ENCODE assay signal across 10 cellular contexts in the genomic region with DNA sequence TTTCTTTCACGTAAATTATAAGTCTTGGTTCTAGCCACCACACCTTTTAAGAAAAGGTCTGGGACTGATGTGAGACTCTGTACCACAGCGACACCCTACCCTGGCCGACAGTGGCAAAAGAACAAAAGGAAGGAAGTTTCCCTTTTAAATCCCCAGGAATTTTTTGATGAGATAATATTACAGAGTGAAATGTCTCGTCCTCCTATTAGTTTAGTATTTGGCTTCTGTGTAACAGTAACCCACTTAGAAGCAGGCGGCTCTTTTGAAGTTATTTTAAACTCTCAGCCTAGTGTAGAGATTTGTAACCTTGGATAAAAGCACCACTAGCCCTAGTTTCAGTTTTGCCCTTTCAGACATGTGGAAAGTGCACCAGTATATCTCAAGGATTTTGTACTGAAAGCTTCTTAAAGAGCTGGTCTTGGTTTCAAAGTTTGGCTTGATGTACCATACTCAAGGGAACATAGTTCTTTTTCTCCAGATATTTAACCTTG.
DNase-seq lines count a peak whose midpoint lies in the region; ATAC-seq and TF ChIP-seq lines count a peak whose summit lies in the region.
"Had no signal": no experiment of that assay in that cellular context is flagged by ENCODE, and none has a peak within 500 bp of the region (broad histone marks: within the 10 kb centered on the region; RNA-seq: fewer than 3 reads in every experiment).

No MANE protein-coding gene starts in this region.

- peaks cover under 1% of the 10 kb centered on the region for H3K27me3 Mint-ChIP-seq in neural progenitor cell (ENCODE audit: insufficient read depth, low read depth)

- H3K79me2 ChIP-seq in neural progenitor cell (ENCODE audit: low read depth), result peaks cover 83% of the 10 kb centered on the region

- DNase-seq in AG09309 (ENCODE audit: low read depth) (no peak), fibroblast of the aortic adventitia (ENCODE audit: low read depth) (peak; percentile 47), neural progenitor cell (ENCODE audit: low spot score) (no peak), spleen (no peak), AG08396 (ENCODE audit: low spot score) (no peak)
- no peak for DNase-seq in stimulated activated naive CD8-positive, alpha-beta T cell treated with anti-CD3 and anti-CD28 coated beads, Interleukin-15, Interleukin-2, amounts not matched to agents 100 U/mL and 50 U/mL, for 24 hours
- DNase-seq in activated CD8-positive, alpha-beta memory T cell treated with anti-CD3 and anti-CD28 coated beads, Interleukin-2, amount 50 U/mL, for 4 hours, result no peak
- DNase-seq: activated naive CD4-positive, alpha-beta T cell; NCI-H2171 had no signal

- H3K36me3 ChIP-seq in neural progenitor cell, result no peaks in the 10 kb centered on the region
- H3K36me3 ChIP-seq in spleen, result no peaks in the 10 kb centered on the region

- H3K27ac Mint-ChIP-seq in neural progenitor cell, result peak overlapping the region; percentile 74

- intact Hi-C loops in spleen (cut with DNase I; ENCODE audit: low total_unique reads), result no loop called here

- H3K36me3 Mint-ChIP-seq in neural progenitor cell, result peaks cover 20% of the 10 kb centered on the region

- H3K27ac ChIP-seq in neural progenitor cell, result no peak overlapping the region
- peak overlapping the region in 1 of 8 donors; percentile 11 for H3K27ac ChIP-seq in spleen

- no peaks in the 10 kb centered on the region for H3K9me3 Mint-ChIP-seq in neural progenitor cell

- WGBS in spleen, 5 donors, result 51 to 74% (median 64%) methylated on average over 5 of the region's 5 CpGs

- H3K4me1 ChIP-seq in neural progenitor cell, result peaks cover 35% of the 10 kb centered on the region
- peaks cover 0 to 6% (median 0%) of the 10 kb centered on the region in 6 donors for H3K4me1 ChIP-seq in spleen

- H2AFZ ChIP-seq in neural progenitor cell (replicated peaks), result no peak overlapping the region

- H4K20me1 ChIP-seq in neural progenitor cell (ENCODE audit: low read depth), result peaks cover 34% of the 10 kb centered on the region

- H3K4me3 ChIP-seq in AG09309 (ENCODE audit: control insufficient read depth, low read depth, low read length) (peak overlapping the region; percentile 2; the same call in 1 of the 2 replicates), fibroblast of the aortic adventitia (ENCODE audit: low read depth, low read length) (peak overlapping the region; percentile 38), neural progenitor cell (no peak overlapping the region), spleen (peak overlapping the region in 2 of 8 donors; percentile 22 to 37)

- peaks cover 77% of the 10 kb centered on the region for H3K4me1 Mint-ChIP-seq in neural progenitor cell

- H3K9me3 ChIP-seq in neural progenitor cell (ENCODE audit: low read depth), result no peaks in the 10 kb centered on the region
- no peaks in the 10 kb centered on the region for H3K9me3 ChIP-seq in spleen

- H3K9ac ChIP-seq in neural progenitor cell, result no peak overlapping the region

- no peaks in the 10 kb centered on the region for H3K27me3 ChIP-seq in neural progenitor cell
- peaks cover 0 to 5% (median 0%) of the 10 kb centered on the region in 7 donors for H3K27me3 ChIP-seq in spleen (replicated peaks in 1 of 7)

- no peak for TF ChIP-seq POLR2A in spleen (IDR thresholded peaks at IDR 0.05)

- H3K4me3 Mint-ChIP-seq in neural progenitor cell, result peak overlapping the region; percentile 70

- TF ChIP-seq CTCF in AG09309 (IDR thresholded peaks at IDR 0.05; ENCODE audit: control insufficient read depth, insufficient read depth, low read depth, low read length, missing control alignments), result no peak
- TF ChIP-seq CTCF in fibroblast of the aortic adventitia (IDR thresholded peaks at IDR 0.05; ENCODE audit: insufficient read depth, low read length), result no peak
- TF ChIP-seq CTCF in neural progenitor cell (IDR thresholded peaks at IDR 0.05), result no peak
- TF ChIP-seq CTCF in spleen (IDR thresholded peaks at IDR 0.05 in 8 of 11, conservative IDR thresholded peaks at IDR 0.05 in 3 of 11), result no peak

- peak; percentile 63 for ATAC-seq in SK-N-SH treated with all-trans-retinoic acid at 6 μM for 48 hours
- no peak for ATAC-seq in stimulated activated naive CD8-positive, alpha-beta T cell treated with anti-CD3 and anti-CD28 coated beads, Interleukin-15, Interleukin-2, amounts not matched to agents 100 U/mL and 50 U/mL, for 24 hours

- H3K4me2 ChIP-seq in neural progenitor cell, result peak overlapping the region; percentile 52

- no peaks in the 10 kb centered on the region for H3F3A ChIP-seq in neural progenitor cell (ENCODE audit: low read depth)

TF ChIP-seq in SK-N-SH treated with all-trans-retinoic acid at 6 μM for 48 hours, 23 proteins besides CTCF, POLR2A, EP300 and RAD21:
- TF ChIP-seq PATZ1 (CRISPR knock-in tag; IDR thresholded peaks at IDR 0.05; ENCODE audit: borderline replicate concordance) (no peak), ARNTL (CRISPR knock-in tag; IDR thresholded peaks at IDR 0.05; ENCODE audit: borderline replicate concordance, low read depth) (no peak), CSDC2 (CRISPR knock-in tag; IDR thresholded peaks at IDR 0.05) (no peak), ZNF8 (CRISPR knock-in tag; IDR thresholded peaks at IDR 0.05) (no peak), SNAI2 (CRISPR knock-in tag; IDR thresholded peaks at IDR 0.05) (no peak), TOX (CRISPR knock-in tag; IDR thresholded peaks at IDR 0.05; ENCODE audit: borderline replicate concordance) (no peak), ZFP30 (CRISPR knock-in tag; IDR thresholded peaks at IDR 0.05) (no peak), RARB (CRISPR knock-in tag; IDR thresholded peaks at IDR 0.05) (no peak)
- TF ChIP-seq, protein P1, sequence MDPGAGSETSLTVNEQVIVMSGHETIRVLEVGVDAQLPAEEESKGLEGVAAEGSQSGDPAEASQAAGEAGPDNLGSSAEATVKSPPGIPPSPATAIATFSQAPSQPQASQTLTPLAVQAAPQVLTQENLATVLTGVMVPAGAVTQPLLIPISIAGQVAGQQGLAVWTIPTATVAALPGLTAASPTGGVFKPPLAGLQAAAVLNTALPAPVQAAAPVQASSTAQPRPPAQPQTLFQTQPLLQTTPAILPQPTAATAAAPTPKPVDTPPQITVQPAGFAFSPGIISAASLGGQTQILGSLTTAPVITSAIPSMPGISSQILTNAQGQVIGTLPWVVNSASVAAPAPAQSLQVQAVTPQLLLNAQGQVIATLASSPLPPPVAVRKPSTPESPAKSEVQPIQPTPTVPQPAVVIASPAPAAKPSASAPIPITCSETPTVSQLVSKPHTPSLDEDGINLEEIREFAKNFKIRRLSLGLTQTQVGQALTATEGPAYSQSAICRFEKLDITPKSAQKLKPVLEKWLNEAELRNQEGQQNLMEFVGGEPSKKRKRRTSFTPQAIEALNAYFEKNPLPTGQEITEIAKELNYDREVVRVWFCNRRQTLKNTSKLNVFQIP (CRISPR knock-in tag; IDR thresholded peaks at IDR 0.05; ENCODE audit: borderline replicate concordance, low read depth), result no peak
